Comparison of ENCODE assay signal across 9 cellular contexts in genomic region chr19:17989425-17990094, GRCh38. TPM values are rescaled to one million over a fixed set of nuclear protein-coding genes. Genes with fewer than 3 reads are reported as not detected.
"Had no signal": no experiment of that assay in that cellular context is flagged by ENCODE, and none has a peak within 500 bp of the region (broad histone marks: within the 10 kb centered on the region; RNA-seq: fewer than 3 reads in every experiment).

No MANE protein-coding gene starts in this region.

- H3K4me2 ChIP-seq: KMS-11 had no signal

- H3K27ac ChIP-seq: GM23248, HL-60, KMS-11 had no signal

- FAIRE-seq: HTR-8/SVneo had no signal

- H2AFZ ChIP-seq: GM23248 had no signal

- H3K4me3 ChIP-seq: GM23248 had no signal

- H3K9ac ChIP-seq: GM23248, KMS-11 had no signal

- DNase-seq: GM23248, GOT3, H9, HCEC 1CT, IMR-90, KBM-7 had no signal

RNA-seq across cellular contexts. Expression of gene KCNN1, which starts 22.7 kb away (rescaled TPM):
- total RNA-seq: GM23248, IMR-90 had no signal
- polyA plus RNA-seq: GM23248 had no signal
